ENCODE assay signal across 8 cellular contexts in the genomic region with DNA sequence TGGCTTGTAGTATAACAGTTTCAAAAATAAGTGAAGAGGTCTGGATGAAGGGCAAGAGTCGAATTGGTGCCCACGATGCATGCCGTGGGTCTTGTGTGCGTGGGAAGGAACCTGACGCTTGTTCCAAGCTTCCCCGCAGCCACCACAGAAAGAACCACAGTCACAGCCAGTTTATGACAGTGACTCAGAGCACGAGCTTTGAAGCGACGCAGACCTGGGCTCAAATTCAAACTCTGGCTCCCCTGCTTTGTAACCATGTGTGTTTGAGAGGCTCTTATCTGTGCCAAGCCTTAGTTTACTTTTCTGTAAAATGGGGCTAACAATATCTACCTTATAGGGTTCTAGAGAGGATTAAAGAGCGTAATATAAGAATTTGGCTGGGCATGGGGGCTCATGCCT.
DNase-seq lines count a peak whose midpoint lies in the region; ATAC-seq and TF ChIP-seq lines count a peak whose summit lies in the region.

No MANE protein-coding gene starts in this region.

- H3K9me3 ChIP-seq in HAP-1, result no peaks in the 10 kb centered on the region
- H3K9me3 ChIP-seq in gastroesophageal sphincter, result no peaks in the 10 kb centered on the region
- no peaks in the 10 kb centered on the region for H3K9me3 ChIP-seq in thyroid gland

- H3K36me3 ChIP-seq in HAP-1 (replicated peaks) (no peaks in the 10 kb centered on the region), gastroesophageal sphincter (peaks cover 0 to 13% of the 10 kb centered on the region in 2 donors), thyroid gland (no peaks in the 10 kb centered on the region)

- in situ Hi-C loops in HAP-1 (cut with MboI; ENCODE audit: low sequenced_read_pairs), result no loop called here

- DNase-seq in GM12864 (ENCODE audit: low read depth) (peak; percentile 36), fibroblast of mammary gland (ENCODE audit: low read depth) (peak; percentile 90), cerebellar cortex (ENCODE audit: low spot score) (no peak), HAP-1 (ENCODE audit: low spot score in 2 of 2) (no peak), thyroid gland (no peak)
- peak; percentile 80 for DNase-seq in activated CD8-positive, alpha-beta memory T cell treated with anti-CD3 and anti-CD28 coated beads for 24 hours
- DNase-seq in stimulated activated CD8-positive, alpha-beta memory T cell treated with anti-CD3 and anti-CD28 coated beads, Interleukin-12 subunit alpha, Interleukin-12 subunit beta, amount 100 ng/mL, for 1 hour (ENCODE audit: low read depth), result peak; percentile 30

- H3K4me3 ChIP-seq in GM12864 (ENCODE audit: low read depth, low read length) (no peak overlapping the region), fibroblast of mammary gland (ENCODE audit: control insufficient read depth, low read depth, low read length) (no peak overlapping the region), HAP-1 (no peak overlapping the region), gastroesophageal sphincter (no peak overlapping the region), thyroid gland (replicated peaks in 1 of 3) (no peak overlapping the region)

- TF ChIP-seq EP300 in gastroesophageal sphincter (IDR thresholded peaks at IDR 0.05), result no peak

- no peak for ATAC-seq in gastroesophageal sphincter

- H3K27ac ChIP-seq in gastroesophageal sphincter (no peak overlapping the region), thyroid gland (no peak overlapping the region)

- TF ChIP-seq POLR2A in gastroesophageal sphincter (IDR thresholded peaks at IDR 0.05) (no peak), thyroid gland (IDR thresholded peaks at IDR 0.05) (no peak)

- WGBS in gastroesophageal sphincter (ENCODE audit: low coverage in 1 of 2), 2 donors, result 100% methylated on average over 1 of the region's 10 CpGs
- 89 to 91% methylated on average over 10 of the region's 10 CpGs for whole genome bisulfite sequencing in thyroid gland, 2 donors

- no peaks in the 10 kb centered on the region for H3K27me3 ChIP-seq in HAP-1 (ENCODE audit: low read depth)
- no peaks in the 10 kb centered on the region for H3K27me3 ChIP-seq in gastroesophageal sphincter
- H3K27me3 ChIP-seq in thyroid gland, result no peaks in the 10 kb centered on the region

- H3K4me1 ChIP-seq in HAP-1 (no peaks in the 10 kb centered on the region), gastroesophageal sphincter (peaks cover 4 to 24% (median 8%) of the 10 kb centered on the region in 3 donors), thyroid gland (peaks cover 0 to 14% of the 10 kb centered on the region in 2 donors)

- no peak for TF ChIP-seq CTCF in GM12864 (IDR thresholded peaks at IDR 0.05; ENCODE audit: low read depth, low read length, missing control alignments)
- TF ChIP-seq CTCF in fibroblast of mammary gland (conservative IDR thresholded peaks at IDR 0.05; ENCODE audit: control insufficient read depth, insufficient read depth, low read depth, low read length), result no peak
- no peak for TF ChIP-seq CTCF in gastroesophageal sphincter (IDR thresholded peaks at IDR 0.05)
- TF ChIP-seq CTCF in thyroid gland (IDR thresholded peaks at IDR 0.05), result no peak

- intact Hi-C loops in thyroid gland (cut with DNase I), result no loop called here

Comparison
In these comparisons a context has a peak if more than half of its experiments do, and no peak if none do; other contexts are left out.
1. DNase-seq: peak in GM12864 (single experiment), activated CD8-positive, alpha-beta memory T cell treated with anti-CD3 and anti-CD28 coated beads for 24 hours (single experiment), fibroblast of mammary gland (single experiment) and stimulated activated CD8-positive, alpha-beta memory T cell treated with anti-CD3 and anti-CD28 coated beads, Interleukin-12 subunit alpha, Interleukin-12 subunit beta, amount 100 ng/mL, for 1 hour (single experiment); none in cerebellar cortex (single experiment), HAP-1 (0 of 2) and thyroid gland (0 of 2).